8 cellular contexts compared by ENCODE assay signal in the genomic region with DNA sequence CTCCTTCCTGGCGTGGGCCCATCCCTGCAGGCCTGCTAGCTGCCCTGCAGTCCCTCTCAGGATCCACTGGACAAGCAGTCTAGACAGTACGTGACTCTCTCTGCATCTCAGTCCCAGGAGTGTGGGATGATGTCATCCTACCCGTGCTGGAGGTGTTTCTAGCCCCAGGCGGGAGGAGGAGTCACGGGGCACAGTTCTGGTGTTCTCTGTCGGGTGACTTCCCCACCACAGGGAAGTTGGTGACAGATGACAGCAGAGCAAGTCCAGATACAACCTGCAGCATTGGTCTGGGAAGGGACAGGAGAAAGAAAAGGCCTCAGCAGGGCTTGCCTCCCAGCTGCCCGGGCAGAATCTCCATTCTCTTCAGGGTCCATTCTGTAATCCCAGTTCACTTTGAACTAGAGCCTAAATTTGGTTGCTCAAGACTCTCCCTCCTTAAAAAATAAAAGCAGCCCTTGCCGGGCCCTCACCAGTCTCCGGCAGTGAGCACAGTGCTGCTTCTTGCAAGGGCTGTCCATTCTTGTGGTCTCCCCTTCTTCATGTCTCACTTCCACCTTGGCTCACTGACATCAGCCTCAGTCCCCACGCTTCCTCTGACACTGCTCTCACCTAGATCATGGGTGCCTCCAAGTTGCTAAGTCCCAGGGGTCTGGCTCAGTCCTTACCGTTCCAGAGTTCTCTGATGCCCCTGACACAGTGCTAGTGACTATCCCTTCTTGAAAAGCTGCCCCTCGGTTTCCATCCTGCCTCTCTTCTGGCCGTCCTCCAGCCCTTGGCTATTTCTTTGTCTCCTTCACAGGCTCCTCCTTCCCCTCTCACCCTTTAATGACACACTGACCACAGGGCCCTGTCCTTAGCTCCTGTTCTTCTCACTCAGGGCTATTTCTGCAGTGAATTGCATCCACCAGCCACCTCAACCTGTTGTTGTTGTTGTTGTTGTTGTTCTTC. TPM values are rescaled to one million over a fixed set of nuclear protein-coding genes. Genes with fewer than 3 reads are reported as not detected.
DNase-seq lines count a peak whose midpoint lies in the region; ATAC-seq and TF ChIP-seq lines count a peak whose summit lies in the region.

No MANE protein-coding gene starts in this region.

- H3K9me3 Mint-ChIP-seq in activated T-cell treated with anti-CD3 and anti-CD28 coated beads, Interleukin-2, amount 50 U/mL, for 4 hours: no peaks in the 10 kb centered on the region

- H3K27me3 Mint-ChIP-seq in activated T-cell treated with anti-CD3 and anti-CD28 coated beads, Interleukin-2, amount 50 U/mL, for 4 hours (ENCODE audit: low read depth): peaks cover 9% of the 10 kb centered on the region

- H3K9me3 ChIP-seq in heart left ventricle: no peaks in the 10 kb centered on the region
- no peaks in the 10 kb centered on the region for H3K9me3 ChIP-seq in sigmoid colon

- peaks cover 2% of the 10 kb centered on the region for H3K4me1 Mint-ChIP-seq in activated T-cell treated with anti-CD3 and anti-CD28 coated beads, Interleukin-2, amount 50 U/mL, for 4 hours (ENCODE audit: low read depth)

- no peak for TF ChIP-seq CTCF in heart left ventricle (IDR thresholded peaks at IDR 0.05)
- TF ChIP-seq CTCF in sigmoid colon (IDR thresholded peaks at IDR 0.05): no peak

- H3K36me3 Mint-ChIP-seq in activated T-cell treated with anti-CD3 and anti-CD28 coated beads, Interleukin-2, amount 50 U/mL, for 4 hours (ENCODE audit: insufficient read depth): no peaks in the 10 kb centered on the region

- TF ChIP-seq POLR2A in heart left ventricle (IDR thresholded peaks at IDR 0.05) (peak in 1 of 2 donors; percentile 65), sigmoid colon (IDR thresholded peaks at IDR 0.05) (no peak)

- intact Hi-C loops in heart left ventricle (cut with DNase I): loop anchor here in 3 of 10 donors (5.0 to 10.0 kb wide), 4 partner anchors 48 to 200 kb away; a partner anchor contains a TSS
- intact Hi-C loops in sigmoid colon (cut with DNase I): no loop called here

- peak in 1 of 4 donors; percentile 85 for TF ChIP-seq EP300 in sigmoid colon (IDR thresholded peaks at IDR 0.05)

- WGBS in heart left ventricle, 4 donors: 14 to 25% (median 22%) methylated on average over 11 to 13 of the region's 13 CpGs
- WGBS in sigmoid colon, 2 donors: 58 to 66% methylated on average over 13 of the region's 13 CpGs

- H3K36me3 ChIP-seq in heart left ventricle: no peaks in the 10 kb centered on the region
- no peaks in the 10 kb centered on the region for H3K36me3 ChIP-seq in sigmoid colon

- H3K4me3 Mint-ChIP-seq in activated T-cell treated with anti-CD3 and anti-CD28 coated beads, Interleukin-2, amount 50 U/mL, for 4 hours: no peak overlapping the region

- H3K27me3 ChIP-seq in heart left ventricle: no peaks in the 10 kb centered on the region
- no peaks in the 10 kb centered on the region for H3K27me3 ChIP-seq in sigmoid colon

- H3K4me1 ChIP-seq in heart left ventricle (peaks cover 24 to 67% (median 48%) of the 10 kb centered on the region in 12 donors), sigmoid colon (peaks cover 0 to 48% (median 40%) of the 10 kb centered on the region in 4 donors)

- peak overlapping the region; percentile 55 to 96 (median 90) for H3K27ac ChIP-seq in heart left ventricle
- H3K27ac ChIP-seq in sigmoid colon: peak overlapping the region; percentile 50 to 87 (median 56)

- DNase-seq in AG08395 (ENCODE audit: low spot score): peak; percentile 85
- DNase-seq in NCI-H2227 treated with DMSO at 0.1 percent for 48 hours (lab: John Stamatoyannopoulos, UW): peak; percentile 30
- DNase-seq in activated T-cell treated with anti-CD3 and anti-CD28 coated beads, Interleukin-2, amount 50 U/mL, for 4 hours: peak; percentile 23
- DNase-seq in heart left ventricle: peak; percentile 84 to 96 (median 89)
- peak; percentile 87 for DNase-seq in sigmoid colon
- DNase-seq in KG1 (lab: John Stamatoyannopoulos, UW): no peak

- H3K4me3 ChIP-seq in heart left ventricle (no peak overlapping the region), sigmoid colon (no peak overlapping the region)

- peak; percentile 99 for ATAC-seq in GM18868 (IDR thresholded peaks at IDR 0.05; ENCODE audit: unreplicated experiment)
- peak; percentile 94 for ATAC-seq in HG03039 (IDR thresholded peaks at IDR 0.05; ENCODE audit: unreplicated experiment)
- peak; percentile 84 to 91 for ATAC-seq in activated T-cell treated with anti-CD3 and anti-CD28 coated beads, Interleukin-2, amount 50 U/mL, for 4 hours
- ATAC-seq in heart left ventricle: peak; percentile 87 to 91 (median 88)

RNA-seq across cellular contexts. Expression of a gene that starts 30.8 kb away (rescaled TPM):
- not detected for total RNA-seq in activated T-cell treated with anti-CD3 and anti-CD28 coated beads, Interleukin-2, amount 50 U/mL, for 4 hours
- total RNA-seq in heart left ventricle (1 to 10 TPM in 3 of 9 donors, under 1 TPM in 5, not detected in 1; 0.14 to 2.9 (median 0.74) TPM), sigmoid colon (not detected)
- polyA plus RNA-seq in heart left ventricle (1 to 10 TPM in 1 of 2 donors, under 1 TPM in 1; 0.17 to 1.9 TPM), sigmoid colon (not detected)
